In the genomic region with DNA sequence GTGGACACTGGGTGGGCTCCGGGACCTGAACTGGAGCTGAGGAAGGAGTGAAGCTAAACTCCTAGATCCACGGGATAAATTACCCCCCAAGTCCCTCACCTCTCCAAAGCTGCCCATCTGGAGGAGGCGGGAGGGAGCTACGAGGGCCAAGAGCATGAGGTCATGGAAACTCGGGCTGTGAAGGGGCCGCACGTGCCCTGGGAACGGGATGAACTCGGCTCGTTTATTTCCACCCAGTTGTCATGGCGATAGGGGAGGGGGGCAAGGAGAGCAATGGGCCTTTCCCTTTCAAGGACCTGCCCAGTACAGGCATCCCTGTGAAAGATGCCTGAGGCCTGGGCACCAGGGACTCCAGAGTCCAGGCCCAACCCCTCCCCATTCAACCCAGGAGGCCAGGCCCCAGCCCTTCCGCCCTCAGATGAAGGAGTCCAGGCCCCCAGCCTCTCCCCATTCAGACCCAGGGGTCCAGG, we compare ENCODE assay signal across 8 cellular contexts. TPM values are rescaled to one million over a fixed set of nuclear protein-coding genes. Genes with fewer than 3 reads are reported as not detected.
A peak's percentile ranks its signal among the peaks of the same experiment; 100 is the strongest.
DNase-seq lines count a peak whose midpoint lies in the region; TF ChIP-seq lines count a peak whose summit lies in the region.

No MANE protein-coding gene starts in this region.

- DNase-seq in AG04449 (ENCODE audit: low read depth, low spot score), result peak; percentile 45
- peak; percentile 61 for DNase-seq in NCI-H2196 (lab: John Stamatoyannopoulos, UW; ENCODE audit: unreplicated experiment)
- peak; percentile 77 for DNase-seq in endothelial cell (ENCODE audit: low spot score)
- DNase-seq in midbrain (lab: John Stamatoyannopoulos, UW), result peak; percentile 30
- DNase-seq in NCI-H2107 (lab: John Stamatoyannopoulos, UW), result no peak
- DNase-seq in activated naive CD4-positive, alpha-beta T cell treated with anti-CD3 and anti-CD28 coated beads, Interleukin-2, amount 50 U/mL, for 16 hours, result no peak
- no peak for DNase-seq in GM19238 (ENCODE audit: insufficient read length, low spot score)
- no peak for DNase-seq in SHP77 treated with DMSO at 0.1 percent for 48 hours (lab: John Stamatoyannopoulos, UW)

- CTCF ChIA-PET in AG04449 (lab: Yijun Ruan, JAX), result interaction anchor here (0.6 to 1.9 kb wide), 4 partner anchors 25 to 558 kb away, joined by 3 to 12 read pairs (median 3); no protein-coding TSS in a partner anchor

- peaks cover 22% of the 10 kb centered on the region for H3K4me1 Mint-ChIP-seq in endothelial cell (ENCODE audit: unreplicated experiment)

- POLR2A ChIA-PET in AG04449 (lab: Yijun Ruan, JAX), result no interaction called here

- no peak overlapping the region for H3K4me3 ChIP-seq in AG04449 (ENCODE audit: low read depth, low read length)

- H3K27me3 Mint-ChIP-seq in endothelial cell (ENCODE audit: unreplicated experiment), result peaks cover 28% of the 10 kb centered on the region

- peak overlapping the region; percentile 80 for H3K27ac Mint-ChIP-seq in endothelial cell (ENCODE audit: unreplicated experiment)

- H3K36me3 Mint-ChIP-seq in endothelial cell (ENCODE audit: low read depth, unreplicated experiment), result peaks cover 22% of the 10 kb centered on the region

- H3K4me3 Mint-ChIP-seq in endothelial cell (ENCODE audit: unreplicated experiment), result no peak overlapping the region

- H3K9me3 Mint-ChIP-seq in endothelial cell (ENCODE audit: unreplicated experiment), result no peaks in the 10 kb centered on the region

- TF ChIP-seq CTCF in AG04449 (IDR thresholded peaks at IDR 0.05; ENCODE audit: insufficient read depth, low read length, missing control alignments) (no peak), endothelial cell (IDR thresholded peaks at IDR 0.05; ENCODE audit: unreplicated experiment) (no peak)

RNA-seq across cellular contexts. Expression of gene PPP1R12C, which starts 3.8 kb away (rescaled TPM):
- 136 TPM for total RNA-seq in endothelial cell (ENCODE audit: unreplicated experiment)

RNA-seq across cellular contexts. Expression of gene TNNT1, which starts 35.4 kb away (rescaled TPM):
- total RNA-seq in endothelial cell (ENCODE audit: unreplicated experiment), result 2.8 TPM

RNA-seq across cellular contexts. Expression of gene EPS8L1, which starts 37.9 kb away (rescaled TPM):
- total RNA-seq in endothelial cell (ENCODE audit: unreplicated experiment), result 24.6 TPM

RNA-seq across cellular contexts. Expression of gene TNNI3, which starts 43.9 kb away (rescaled TPM):
- not detected for total RNA-seq in endothelial cell (ENCODE audit: unreplicated experiment)

RNA-seq across cellular contexts. Expression of gene RDH13, which starts 50.7 kb away (rescaled TPM):
- total RNA-seq in endothelial cell (ENCODE audit: unreplicated experiment), result 13.5 TPM

Comparison
In these comparisons a context has a peak if more than half of its experiments do, and no peak if none do; other contexts are left out.
1. DNase-seq: peak in AG04449 (single experiment), NCI-H2196 (single experiment), endothelial cell (single experiment) and midbrain (single experiment); none in NCI-H2107 (single experiment), activated naive CD4-positive, alpha-beta T cell treated with anti-CD3 and anti-CD28 coated beads, Interleukin-2, amount 50 U/mL, for 16 hours (single experiment), GM19238 (single experiment) and SHP77 treated with DMSO at 0.1 percent for 48 hours (single experiment).